Comparison of ENCODE assay signal across 1 cellular context in genomic region chr2:227324671-227325055, GRCh38.
TF ChIP-seq lines count a peak whose summit lies in the region.

No MANE protein-coding gene starts in this region.

TF ChIP-seq in K562, 482 proteins besides CTCF, POLR2A, EP300 and RAD21:
- TF ChIP-seq ZBTB11 (CRISPR knock-in tag; IDR thresholded peaks at IDR 0.05) = 0 out of 6 replicates have a peak, but pooled peaks of 1 of the 3 experiments have one; percentile 1
- TF ChIP-seq TAF15 (IDR thresholded peaks at IDR 0.05; ENCODE audit: low read depth, low read length) = no peak
